ENCODE assay signal across 29 cellular contexts in genomic region chr7:31688990-31689389, GRCh38. TPM values are rescaled to one million over a fixed set of nuclear protein-coding genes. Genes with fewer than 3 reads are reported as not detected.
DNase-seq lines count a peak whose midpoint lies in the region; ATAC-seq lines count a peak whose summit lies in the region.
"Had no signal": no experiment of that assay in that cellular context is flagged by ENCODE, and none has a peak within 500 bp of the region (broad histone marks: within the 10 kb centered on the region; RNA-seq: fewer than 3 reads in every experiment).

No MANE protein-coding gene starts in this region.

- no peaks in the 10 kb centered on the region for H4K20me1 ChIP-seq in BLaER1 treated with 17β-estradiol and CSF1 and Interleukin-3, amounts not matched to agents 10 nM and 100 nM

- CTCF ChIA-PET in CD4-positive, alpha-beta memory T cell (lab: Charles Lee; ENCODE audit: partially characterized antibody), result no interaction called here

- peak overlapping the region in 1 of 11 experiments; percentile 47; a peak in 2 of 22 replicates for H3K9ac ChIP-seq in BLaER1 treated with 17β-estradiol and CSF1 and Interleukin-3, amounts not matched to agents 10 nM and 100 nM
- no peak overlapping the region for H3K9ac ChIP-seq in HUES48 (ENCODE audit: low read depth, low read length)
- peak overlapping the region; percentile 12; the same call in 1 of the 2 replicates for H3K9ac ChIP-seq in iPS-20b (ENCODE audit: low read depth, low read length)

- H3K4me3 Mint-ChIP-seq in CD4-positive, alpha-beta memory T cell, result no peak overlapping the region
- H3K4me3 Mint-ChIP-seq: activated CD4-positive, alpha-beta memory T cell treated with anti-CD3 and anti-CD28 coated beads for 36 hours; activated naive CD4-positive, alpha-beta T cell treated with anti-CD3 and anti-CD28 coated beads for 36 hours; activated T-helper 1 cell treated with anti-CD3 and anti-CD28 coated beads, Interleukin-12 subunit alpha, Interleukin-12 subunit beta, Interleukin-2, Interleukin-4 antibody, amounts not matched to agents 30 ng/mL and 10 ng/mL and 1 ng/mL, durations not matched to agents 14 hours and 24 hours and 36 hours; natural killer cell; stimulated activated naive CD8-positive, alpha-beta T cell treated with anti-CD3 and anti-CD28 coated beads, Interleukin-15, amount 100 ng/mL, for 72 hours had no signal

- H3K27ac Mint-ChIP-seq in CD4-positive, alpha-beta memory T cell, result no peak overlapping the region
- H3K27ac Mint-ChIP-seq: activated CD4-positive, alpha-beta memory T cell treated with anti-CD3 and anti-CD28 coated beads for 36 hours; activated naive CD4-positive, alpha-beta T cell treated with anti-CD3 and anti-CD28 coated beads for 36 hours; activated T-helper 1 cell treated with anti-CD3 and anti-CD28 coated beads, Interleukin-12 subunit alpha, Interleukin-12 subunit beta, Interleukin-2, Interleukin-4 antibody, amounts not matched to agents 30 ng/mL and 10 ng/mL and 1 ng/mL, durations not matched to agents 14 hours and 24 hours and 36 hours; natural killer cell; stimulated activated naive CD8-positive, alpha-beta T cell treated with anti-CD3 and anti-CD28 coated beads, Interleukin-15, amount 100 ng/mL, for 72 hours had no signal

- DNase-seq in 8988T, result no peak
- DNase-seq in CD4-positive, alpha-beta memory T cell, result no peak
- no peak for DNase-seq in activated CD4-positive, alpha-beta T cell treated with anti-CD3 and anti-CD28 coated beads, Interleukin-2, amount 50 U/mL, for 4 hours
- DNase-seq: activated CD4-positive, alpha-beta memory T cell treated with anti-CD3 and anti-CD28 coated beads for 36 hours; activated CD8-positive, alpha-beta memory T cell treated with anti-CD3 and anti-CD28 coated beads, Interleukin-2, amount 50 U/mL, for 4 hours; activated naive CD4-positive, alpha-beta T cell treated with anti-CD3 and anti-CD28 coated beads for 36 hours; AML-193; islet precursor cell; left ventricle myocardium inferior; midbrain; natural killer cell; NCI-H1048; NCI-H187 treated with DMSO at 0.1 percent for 48 hours; NCI-H524 treated with DMSO at 0.1 percent for 48 hours; NK-92 treated with Interleukin-12 subunit alpha and Interleukin-12 subunit beta, amount 100 ng/mL, for 24 hours; stimulated activated naive CD8-positive, alpha-beta T cell treated with anti-CD3 and anti-CD28 coated beads, Interleukin-15, amount 100 ng/mL, for 72 hours; thyroid gland had no signal

- no peaks in the 10 kb centered on the region for H3K9me3 ChIP-seq in BLaER1 treated with 17β-estradiol and CSF1 and Interleukin-3, amounts not matched to agents 10 nM and 100 nM (replicated peaks in 1 of 11)
- H3K9me3 ChIP-seq in HUES48 (ENCODE audit: control insufficient read depth, insufficient read depth, low read length) (no peaks in the 10 kb centered on the region), iPS-20b (ENCODE audit: insufficient read depth, low read depth, low read length) (no peaks in the 10 kb centered on the region)
- no peaks in the 10 kb centered on the region for H3K9me3 ChIP-seq in CD4-positive, alpha-beta memory T cell (ENCODE audit: control insufficient read depth in 1 of 2, low read length in 2 of 2)
- H3K9me3 ChIP-seq: A549, left ventricle myocardium inferior, Peyer's patch, thyroid gland had no signal

- H3K27me3 ChIP-seq in BLaER1 treated with 17β-estradiol and CSF1 and Interleukin-3, amounts not matched to agents 10 nM and 100 nM, result no peaks in the 10 kb centered on the region
- H3K27me3 ChIP-seq in HUES48 (ENCODE audit: control insufficient read depth, insufficient read depth, low read length) (0 out of 2 replicates have a peak, but pooled peaks cover 3% of the 10 kb centered on the region), iPS-20b (ENCODE audit: insufficient read depth, low read length) (peaks cover 4% of the 10 kb centered on the region; the same call in 1 of the 2 replicates)
- no peaks in the 10 kb centered on the region for H3K27me3 ChIP-seq in CD4-positive, alpha-beta memory T cell (ENCODE audit: insufficient read depth, low read length)
- H3K27me3 ChIP-seq: Peyer's patch, thyroid gland had no signal

- peaks cover 0 to 45% (median 22%) of the 10 kb centered on the region in 10 experiments; a peak in 12 of 20 replicates for H3K4me1 ChIP-seq in BLaER1 treated with 17β-estradiol and CSF1 and Interleukin-3, amounts not matched to agents 10 nM and 100 nM
- H3K4me1 ChIP-seq in HUES48 (ENCODE audit: control insufficient read depth, insufficient read depth, low read length) (peaks cover 44% of the 10 kb centered on the region), iPS-20b (ENCODE audit: insufficient read depth, low read length) (peaks cover 38% of the 10 kb centered on the region)
- H3K4me1 ChIP-seq in CD4-positive, alpha-beta memory T cell (ENCODE audit: insufficient read depth, low read length), result no peaks in the 10 kb centered on the region
- H3K4me1 ChIP-seq: A549, left ventricle myocardium inferior, Peyer's patch, thyroid gland had no signal

- no peaks in the 10 kb centered on the region for H3K36me3 ChIP-seq in BLaER1 treated with 17β-estradiol and CSF1 and Interleukin-3, amounts not matched to agents 10 nM and 100 nM
- no peaks in the 10 kb centered on the region for H3K36me3 ChIP-seq in HUES48 (ENCODE audit: control insufficient read depth, insufficient read depth, low read length)
- H3K36me3 ChIP-seq in iPS-20b (ENCODE audit: insufficient read depth, low read depth, low read length), result no peaks in the 10 kb centered on the region
- no peaks in the 10 kb centered on the region for H3K36me3 ChIP-seq in CD4-positive, alpha-beta memory T cell (ENCODE audit: insufficient read depth, low read length)
- H3K36me3 ChIP-seq: left ventricle myocardium inferior, Peyer's patch, thyroid gland had no signal

- H3K27ac ChIP-seq in BLaER1 treated with 17β-estradiol and CSF1 and Interleukin-3, amounts not matched to agents 10 nM and 100 nM, result peak overlapping the region in 5 of 11 experiments; percentile 6 to 79 (median 49); a peak in 9 of 22 replicates
- H3K27ac ChIP-seq in HUES48 (ENCODE audit: low read depth, low read length) (peak overlapping the region; percentile 43), iPS-20b (ENCODE audit: low read length) (no peak overlapping the region)
- H3K27ac ChIP-seq in CD4-positive, alpha-beta memory T cell (ENCODE audit: low read depth, low read length), result no peak overlapping the region
- H3K27ac ChIP-seq: A549, HL-60, left ventricle myocardium inferior, Peyer's patch, thyroid gland had no signal

- H3K4me2 ChIP-seq in BLaER1 treated with 17β-estradiol and CSF1 and Interleukin-3, amounts not matched to agents 10 nM and 100 nM, result peak overlapping the region in 9 of 11 experiments; percentile 18 to 81 (median 70); a peak in 14 of 22 replicates
- H3K4me2 ChIP-seq: A549 had no signal

- POLR2A ChIA-PET in CD4-positive, alpha-beta memory T cell (lab: Charles Lee; ENCODE audit: partially characterized antibody), result no interaction called here

- H3K27me3 Mint-ChIP-seq in CD4-positive, alpha-beta memory T cell, result no peaks in the 10 kb centered on the region
- H3K27me3 Mint-ChIP-seq: activated CD4-positive, alpha-beta memory T cell treated with anti-CD3 and anti-CD28 coated beads for 36 hours; stimulated activated naive CD8-positive, alpha-beta T cell treated with anti-CD3 and anti-CD28 coated beads, Interleukin-15, amount 100 ng/mL, for 72 hours had no signal

- ATAC-seq in GM19043 (IDR thresholded peaks at IDR 0.05; ENCODE audit: low read depth, unreplicated experiment) (peak; percentile 3), HG03520 (IDR thresholded peaks at IDR 0.05; ENCODE audit: unreplicated experiment) (no peak)
- ATAC-seq: A549; natural killer cell; stimulated activated naive CD8-positive, alpha-beta T cell treated with anti-CD3 and anti-CD28 coated beads, Interleukin-15, amount 100 ng/mL, for 72 hours had no signal

- no peaks in the 10 kb centered on the region for H3K4me1 Mint-ChIP-seq in CD4-positive, alpha-beta memory T cell
- H3K4me1 Mint-ChIP-seq: natural killer cell; stimulated activated naive CD8-positive, alpha-beta T cell treated with anti-CD3 and anti-CD28 coated beads, Interleukin-15, amount 100 ng/mL, for 72 hours had no signal

- no peak overlapping the region for H3K4me3 ChIP-seq in BLaER1 treated with 17β-estradiol and CSF1 and Interleukin-3, amounts not matched to agents 10 nM and 100 nM
- H3K4me3 ChIP-seq in HUES48 (ENCODE audit: low read depth, low read length) (peak overlapping the region; percentile 22; the same call in 1 of the 2 replicates), iPS-20b (ENCODE audit: low read length) (no peak overlapping the region; the same call in 1 of the 2 replicates)
- no peak overlapping the region for H3K4me3 ChIP-seq in CD4-positive, alpha-beta memory T cell (ENCODE audit: low read length in 2 of 2)
- H3K4me3 ChIP-seq: A549, left ventricle myocardium inferior, Peyer's patch, thyroid gland had no signal

- intact Hi-C loops in CD4-positive, alpha-beta memory T cell (cut with micrococcal nuclease), result no loop called here

- no peaks in the 10 kb centered on the region for H3K36me3 Mint-ChIP-seq in CD4-positive, alpha-beta memory T cell
- H3K36me3 Mint-ChIP-seq: activated CD4-positive, alpha-beta memory T cell treated with anti-CD3 and anti-CD28 coated beads for 36 hours; natural killer cell had no signal

- H3K9me3 Mint-ChIP-seq in CD4-positive, alpha-beta memory T cell, result peaks cover 0 to 3% (median 0%) of the 10 kb centered on the region in 8 donors
- H3K9me3 Mint-ChIP-seq: activated CD4-positive, alpha-beta memory T cell treated with anti-CD3 and anti-CD28 coated beads for 36 hours; activated naive CD4-positive, alpha-beta T cell treated with anti-CD3 and anti-CD28 coated beads for 36 hours; activated T-helper 1 cell treated with anti-CD3 and anti-CD28 coated beads, Interleukin-12 subunit alpha, Interleukin-12 subunit beta, Interleukin-2, Interleukin-4 antibody, amounts not matched to agents 30 ng/mL and 10 ng/mL and 1 ng/mL, durations not matched to agents 14 hours and 24 hours and 36 hours; natural killer cell; stimulated activated naive CD8-positive, alpha-beta T cell treated with anti-CD3 and anti-CD28 coated beads, Interleukin-15, amount 100 ng/mL, for 72 hours had no signal

RNA-seq across cellular contexts. Expression of gene PPP1R17, which starts 2.0 kb away (rescaled TPM):
- not detected for total RNA-seq in CD4-positive, alpha-beta memory T cell
- polyA plus RNA-seq in CD4-positive, alpha-beta memory T cell, result not detected
- total RNA-seq: activated CD4-positive, alpha-beta memory T cell treated with anti-CD3 and anti-CD28 coated beads for 36 hours; activated naive CD4-positive, alpha-beta T cell treated with anti-CD3 and anti-CD28 coated beads for 36 hours; activated T-helper 1 cell treated with anti-CD3 and anti-CD28 coated beads, Interleukin-12 subunit alpha, Interleukin-12 subunit beta, Interleukin-2, Interleukin-4 antibody, amounts not matched to agents 30 ng/mL and 10 ng/mL and 1 ng/mL, durations not matched to agents 14 hours and 24 hours and 36 hours; glomerular endothelial cell; left ventricle myocardium inferior; natural killer cell; osteoblast; Peyer's patch; skeletal muscle tissue; thyroid gland had no signal
- polyA plus RNA-seq: A549 had no signal
